30 cellular contexts compared by ENCODE assay signal in genomic region chr15:67163180-67163579, GRCh38.
A peak's percentile ranks its signal among the peaks of the same experiment; 100 is the strongest.
DNase-seq lines count a peak whose midpoint lies in the region; ATAC-seq and TF ChIP-seq lines count a peak whose summit lies in the region.
"Had no signal": no experiment of that assay in that cellular context is flagged by ENCODE, and none has a peak within 500 bp of the region (broad histone marks: within the 10 kb centered on the region; RNA-seq: fewer than 3 reads in every experiment).

No MANE protein-coding gene starts in this region.

- RAD21 ChIA-PET in HCT116 (lab: Charles Lee; ENCODE audit: low non-redundant PET in 1 of 2, low total read pairs in 2 of 2, uncharacterized antibody in 2 of 2, unreplicated experiment in 2 of 2), result no interaction called here

- DNase-seq in HCT116 (ENCODE audit: low read depth, low spot score), result no peak
- no peak for DNase-seq in activated T-helper 1 cell treated with anti-CD3 and anti-CD28 coated beads, Interleukin-12 subunit alpha, Interleukin-12 subunit beta, Interleukin-2, Interleukin-4 antibody, amounts not matched to agents 30 ng/mL and 10 ng/mL and 1 ng/mL, durations not matched to agents 14 hours and 24 hours and 36 hours (ENCODE audit: low spot score)
- DNase-seq in memory B cell (ENCODE audit: low spot score in 2 of 2), result no peak
- DNase-seq in stimulated activated naive B cell treated with anti-CD40 and anti-IgM and Interleukin-4, amounts not matched to agents 10 μg/mL and 1 μg/mL and 100 μg/mL, for 72 hours, result no peak
- no peak for DNase-seq in GM10248 (ENCODE audit: extremely low spot score)
- DNase-seq in body of pancreas, result no peak
- DNase-seq: activated CD4-positive, alpha-beta T cell treated with anti-CD3 and anti-CD28 coated beads for 4 hours; activated gamma-delta T cell; CD4-positive, alpha-beta T cell; central memory CD4-positive, alpha-beta T cell; cortex of kidney; effector memory CD4-positive, alpha-beta T cell; erythroblast; foreskin fibroblast; GOT3; heart left ventricle; NCI-H2029 treated with DMSO at 0.1 percent for 48 hours; NCI-H2227 treated with DMSO at 0.1 percent for 48 hours; NCI-H526; NK-92 treated with Interleukin-12 subunit alpha and Interleukin-12 subunit beta, amount 100 ng/mL, for 24 hours; PC-3; SHP77; stimulated activated CD4-positive, alpha-beta T cell treated with anti-CD3 and anti-CD28 coated beads, Interleukin-12 subunit alpha, Interleukin-12 subunit beta, amount 100 ng/mL, for 4 hours; stimulated activated CD4-positive, alpha-beta T cell treated with anti-CD3 and anti-CD28 coated beads, Interleukin-2, amount 100 ng/mL, for 48 hours; trophoblast cell had no signal

- peaks cover 37% of the 10 kb centered on the region for H3K36me3 Mint-ChIP-seq in activated T-helper 1 cell treated with anti-CD3 and anti-CD28 coated beads, Interleukin-12 subunit alpha, Interleukin-12 subunit beta, Interleukin-2, Interleukin-4 antibody, amounts not matched to agents 30 ng/mL and 10 ng/mL and 1 ng/mL, durations not matched to agents 14 hours and 24 hours and 36 hours (ENCODE audit: low read depth)
- peaks cover 19% of the 10 kb centered on the region for H3K36me3 Mint-ChIP-seq in memory B cell
- peaks cover 19 to 38% of the 10 kb centered on the region in 2 donors for H3K36me3 Mint-ChIP-seq in stimulated activated naive B cell treated with anti-CD40 and anti-IgM and Interleukin-4, amounts not matched to agents 10 μg/mL and 1 μg/mL and 100 μg/mL, for 72 hours

- peak overlapping the region; percentile 72 for H3K27ac Mint-ChIP-seq in activated T-helper 1 cell treated with anti-CD3 and anti-CD28 coated beads, Interleukin-12 subunit alpha, Interleukin-12 subunit beta, Interleukin-2, Interleukin-4 antibody, amounts not matched to agents 30 ng/mL and 10 ng/mL and 1 ng/mL, durations not matched to agents 14 hours and 24 hours and 36 hours
- peak overlapping the region; percentile 77 for H3K27ac Mint-ChIP-seq in memory B cell
- peak overlapping the region; percentile 42 for H3K27ac Mint-ChIP-seq in stimulated activated naive B cell treated with anti-CD40 and anti-IgM and Interleukin-4, amounts not matched to agents 10 μg/mL and 1 μg/mL and 100 μg/mL, for 72 hours
- H3K27ac Mint-ChIP-seq: mesothelial cell of epicardium, progenitor cell of endocrine pancreas had no signal

- no peaks in the 10 kb centered on the region for H4K20me1 ChIP-seq in HCT116 (ENCODE audit: insufficient read depth)

- no peak overlapping the region for H2AFZ ChIP-seq in HCT116 (ENCODE audit: low read depth, low read length, poor library complexity, severe bottlenecking)

- no peaks in the 10 kb centered on the region for H3K9me2 ChIP-seq in HCT116 (ENCODE audit: insufficient read depth)

- no peak for TF ChIP-seq CTCF in HCT116 (IDR thresholded peaks at IDR 0.05 in 2 of 3, conservative IDR thresholded peaks at IDR 0.05 in 1 of 3; ENCODE audit: borderline replicate concordance in 1 of 3, insufficient read depth in 1 of 3, low read depth in 2 of 3, low read length in 2 of 3)
- no peak for TF ChIP-seq CTCF in GM10248 (IDR thresholded peaks at IDR 0.05; ENCODE audit: control extremely low read depth, extremely low read depth, low read depth, missing control alignments)
- TF ChIP-seq CTCF in body of pancreas (IDR thresholded peaks at IDR 0.05), result no peak

- CTCF ChIA-PET in HCT116 (lab: Charles Lee) (no interaction called here), GM10248 (lab: Yijun Ruan, JAX) (no interaction called here)

- H3K27me3 Mint-ChIP-seq in activated T-helper 1 cell treated with anti-CD3 and anti-CD28 coated beads, Interleukin-12 subunit alpha, Interleukin-12 subunit beta, Interleukin-2, Interleukin-4 antibody, amounts not matched to agents 30 ng/mL and 10 ng/mL and 1 ng/mL, durations not matched to agents 14 hours and 24 hours and 36 hours (ENCODE audit: insufficient read depth), result no peaks in the 10 kb centered on the region
- no peaks in the 10 kb centered on the region for H3K27me3 Mint-ChIP-seq in memory B cell
- no peaks in the 10 kb centered on the region for H3K27me3 Mint-ChIP-seq in stimulated activated naive B cell treated with anti-CD40 and anti-IgM and Interleukin-4, amounts not matched to agents 10 μg/mL and 1 μg/mL and 100 μg/mL, for 72 hours
- H3K27me3 Mint-ChIP-seq: CD4-positive, alpha-beta T cell; progenitor cell of endocrine pancreas had no signal

- H3K27me3 ChIP-seq in HCT116 (ENCODE audit: insufficient read depth, low read length), result no peaks in the 10 kb centered on the region
- no peaks in the 10 kb centered on the region for H3K27me3 ChIP-seq in body of pancreas
- H3K27me3 ChIP-seq: heart left ventricle, neutrophil had no signal

- H3K4me3 Mint-ChIP-seq in activated T-helper 1 cell treated with anti-CD3 and anti-CD28 coated beads, Interleukin-12 subunit alpha, Interleukin-12 subunit beta, Interleukin-2, Interleukin-4 antibody, amounts not matched to agents 30 ng/mL and 10 ng/mL and 1 ng/mL, durations not matched to agents 14 hours and 24 hours and 36 hours, result no peak overlapping the region
- no peak overlapping the region for H3K4me3 Mint-ChIP-seq in memory B cell
- H3K4me3 Mint-ChIP-seq in stimulated activated naive B cell treated with anti-CD40 and anti-IgM and Interleukin-4, amounts not matched to agents 10 μg/mL and 1 μg/mL and 100 μg/mL, for 72 hours, result no peak overlapping the region
- H3K4me3 Mint-ChIP-seq: CD4-positive, alpha-beta T cell; mesothelial cell of epicardium had no signal

- H3K9me3 Mint-ChIP-seq in activated T-helper 1 cell treated with anti-CD3 and anti-CD28 coated beads, Interleukin-12 subunit alpha, Interleukin-12 subunit beta, Interleukin-2, Interleukin-4 antibody, amounts not matched to agents 30 ng/mL and 10 ng/mL and 1 ng/mL, durations not matched to agents 14 hours and 24 hours and 36 hours, result no peaks in the 10 kb centered on the region
- H3K9me3 Mint-ChIP-seq in memory B cell, result no peaks in the 10 kb centered on the region
- no peaks in the 10 kb centered on the region for H3K9me3 Mint-ChIP-seq in stimulated activated naive B cell treated with anti-CD40 and anti-IgM and Interleukin-4, amounts not matched to agents 10 μg/mL and 1 μg/mL and 100 μg/mL, for 72 hours
- H3K9me3 Mint-ChIP-seq: CD4-positive, alpha-beta T cell; mesothelial cell of epicardium had no signal

- peak overlapping the region; percentile 26; the same call in 1 of the 2 replicates for H3K9ac ChIP-seq in HCT116 (ENCODE audit: low read length)

- no peak overlapping the region for H3K4me3 ChIP-seq in HCT116 (replicated peaks in 1 of 2; ENCODE audit: low read depth in 1 of 2, low read length in 2 of 2)
- H3K4me3 ChIP-seq in body of pancreas, result no peak overlapping the region
- H3K4me3 ChIP-seq: heart left ventricle had no signal

- no peak for TF ChIP-seq RAD21 in HCT116 (IDR thresholded peaks at IDR 0.05; ENCODE audit: low read depth)

- no peak overlapping the region for H3K4me2 ChIP-seq in HCT116 (ENCODE audit: low read length)

- peaks cover 46% of the 10 kb centered on the region for H3K4me1 Mint-ChIP-seq in activated T-helper 1 cell treated with anti-CD3 and anti-CD28 coated beads, Interleukin-12 subunit alpha, Interleukin-12 subunit beta, Interleukin-2, Interleukin-4 antibody, amounts not matched to agents 30 ng/mL and 10 ng/mL and 1 ng/mL, durations not matched to agents 14 hours and 24 hours and 36 hours (ENCODE audit: low read depth)
- peaks cover 24% of the 10 kb centered on the region for H3K4me1 Mint-ChIP-seq in memory B cell
- H3K4me1 Mint-ChIP-seq in stimulated activated naive B cell treated with anti-CD40 and anti-IgM and Interleukin-4, amounts not matched to agents 10 μg/mL and 1 μg/mL and 100 μg/mL, for 72 hours, result peaks cover 32 to 52% of the 10 kb centered on the region in 2 donors

- H3K9me3 ChIP-seq in HCT116 (ENCODE audit: control insufficient read depth in 1 of 2, insufficient read depth in 1 of 2, low read depth in 1 of 2, low read length in 2 of 2) (no peaks in the 10 kb centered on the region), body of pancreas (no peaks in the 10 kb centered on the region)
- H3K9me3 ChIP-seq: heart left ventricle, neutrophil had no signal

- 98 to 100% methylated on average over 6 of the region's 6 CpGs for WGBS in body of pancreas, 2 donors

- no peak for TF ChIP-seq POLR2A in HCT116 (IDR thresholded peaks at IDR 0.05; ENCODE audit: borderline replicate concordance, extremely low read depth, insufficient read depth, insufficient read length)
- no peak for TF ChIP-seq POLR2A in body of pancreas (IDR thresholded peaks at IDR 0.05)

- H3K79me2 ChIP-seq in HCT116 (ENCODE audit: insufficient read depth, low read length), result peaks cover 81% of the 10 kb centered on the region

- H3K4me1 ChIP-seq in HCT116 (ENCODE audit: control insufficient read depth in 1 of 2, insufficient read depth in 2 of 2, low read length in 2 of 2) (peaks cover 16 to 79% of the 10 kb centered on the region in 2 experiments), body of pancreas (peaks cover 17% of the 10 kb centered on the region)

- intact Hi-C loops in HCT116 (cut with micrococcal nuclease), result no loop called here
- intact Hi-C loops in activated T-helper 1 cell treated with anti-CD3 and anti-CD28 coated beads, Interleukin-12 subunit alpha, Interleukin-12 subunit beta, Interleukin-2, Interleukin-4 antibody, amounts not matched to agents 30 ng/mL and 10 ng/mL and 1 ng/mL, durations not matched to agents 14 hours and 24 hours and 36 hours (cut with micrococcal nuclease), result no loop called here
- intact Hi-C loops in body of pancreas (cut with DNase I), result no loop called here

- no peak overlapping the region for H3K27ac ChIP-seq in HCT116 (ENCODE audit: low read depth, low read length)
- no peak overlapping the region for H3K27ac ChIP-seq in body of pancreas
- H3K27ac ChIP-seq: heart left ventricle, neutrophil had no signal

- no TSS peak for BruUV-seq in HCT116 (replicated peaks; lab: Mats Ljungman, UMichigan)

- peaks cover 2 to 33% of the 10 kb centered on the region in 2 experiments; a peak in 2 of 4 replicates for H3K36me3 ChIP-seq in HCT116 (ENCODE audit: control insufficient read depth in 1 of 2, insufficient read depth in 2 of 2, low read length in 2 of 2)
- peaks cover 0 to 3% of the 10 kb centered on the region in 2 donors for H3K36me3 ChIP-seq in body of pancreas (replicated peaks in 1 of 2; ENCODE audit: insufficient read depth in 1 of 2, low read depth in 2 of 2)

- POLR2A ChIA-PET in HCT116 (lab: Charles Lee) (no interaction called here), GM10248 (lab: Yijun Ruan, JAX) (no interaction called here)

- ATAC-seq in HCT116 (no peak), memory B cell (ENCODE audit: low read depth) (no peak), body of pancreas (no peak), HG02973 (IDR thresholded peaks at IDR 0.05; ENCODE audit: unreplicated experiment) (no peak)
- ATAC-seq in stimulated activated naive B cell treated with anti-CD40 and anti-IgM and Interleukin-4, amounts not matched to agents 10 μg/mL and 1 μg/mL and 100 μg/mL, for 72 hours (replicated peaks), result no peak
- ATAC-seq: heart left ventricle, PC-3, sciatic nerve had no signal

TF ChIP-seq in HCT116, 20 proteins besides CTCF, POLR2A, EP300 and RAD21 (continues in another document):
- TF ChIP-seq TCF7L2 (IDR thresholded peaks at IDR 0.05; ENCODE audit: borderline replicate concordance, extremely low read depth, insufficient read depth, insufficient read length) (no peak), ZFX (IDR thresholded peaks at IDR 0.05) (no peak), FOSL1 (IDR thresholded peaks at IDR 0.05; ENCODE audit: low read depth) (no peak), EZH2 (IDR thresholded peaks at IDR 0.05) (no peak), YY1 (IDR thresholded peaks at IDR 0.05; ENCODE audit: extremely low read depth, insufficient replicate concordance, low read depth, low read length) (no peak)
